In the genomic region with DNA sequence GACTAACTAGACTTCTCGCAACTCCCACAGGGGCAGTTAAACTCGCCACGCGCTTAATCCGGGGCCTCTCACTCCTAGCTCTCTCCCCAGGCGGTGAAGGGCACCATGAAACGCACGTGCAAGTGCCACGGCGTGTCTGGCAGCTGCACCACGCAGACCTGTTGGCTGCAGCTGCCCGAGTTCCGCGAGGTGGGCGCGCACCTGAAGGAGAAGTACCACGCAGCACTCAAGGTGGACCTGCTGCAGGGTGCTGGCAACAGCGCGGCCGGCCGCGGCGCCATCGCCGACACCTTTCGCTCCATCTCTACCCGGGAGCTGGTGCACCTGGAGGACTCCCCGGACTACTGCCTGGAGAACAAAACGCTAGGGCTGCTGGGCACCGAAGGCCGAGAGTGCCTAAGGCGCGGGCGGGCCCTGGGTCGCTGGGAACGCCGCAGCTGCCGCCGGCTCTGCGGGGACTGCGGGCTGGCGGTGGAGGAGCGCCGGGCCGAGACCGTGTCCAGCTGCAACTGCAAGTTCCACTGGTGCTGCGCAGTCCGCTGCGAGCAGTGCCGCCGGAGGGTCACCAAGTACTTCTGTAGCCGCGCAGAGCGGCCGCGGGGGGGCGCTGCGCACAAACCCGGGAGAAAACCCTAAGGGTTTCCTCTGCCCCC, we compare ENCODE assay signal across 8 cellular contexts. TPM values are rescaled to one million over a fixed set of nuclear protein-coding genes. Genes with fewer than 3 reads are reported as not detected.
DNase-seq lines count a peak whose midpoint lies in the region; ATAC-seq and TF ChIP-seq lines count a peak whose summit lies in the region.

No MANE protein-coding gene starts in this region.

- peaks cover 29% of the 10 kb centered on the region for H3K4me1 Mint-ChIP-seq in activated naive CD8-positive, alpha-beta T cell treated with anti-CD3 and anti-CD28 coated beads, Interleukin-2, amount 10 ng/mL, durations not matched to agents 7 days and 5 days

- BruUV-seq in A673 (replicated peaks; lab: Mats Ljungman, UMichigan), result no TSS peak

- H3K79me2 ChIP-seq in osteoblast (ENCODE audit: insufficient read depth, low read length), result no peaks in the 10 kb centered on the region

- peak overlapping the region; percentile 69 for H3K27ac Mint-ChIP-seq in activated naive CD8-positive, alpha-beta T cell treated with anti-CD3 and anti-CD28 coated beads, Interleukin-2, amount 10 ng/mL, durations not matched to agents 7 days and 5 days

- H3K4me1 ChIP-seq in A673 (ENCODE audit: insufficient read depth, low read length, poor library complexity, severe bottlenecking) (peaks cover 4% of the 10 kb centered on the region), osteoblast (ENCODE audit: insufficient read depth, low read length) (peaks cover 7% of the 10 kb centered on the region), thoracic aorta (ENCODE audit: control insufficient read depth in 1 of 2, low read depth in 2 of 2) (peaks cover 0 to 14% of the 10 kb centered on the region in 2 donors)

- intact Hi-C loops in A673 (cut with micrococcal nuclease; ENCODE audit: unreplicated experiment) (no loop called here), Right ventricle myocardium superior (cut with DNase I) (no loop called here)

- no peaks in the 10 kb centered on the region for H3K9me3 ChIP-seq in A673 (ENCODE audit: low read depth, low read length, poor library complexity, severe bottlenecking)
- no peaks in the 10 kb centered on the region for H3K9me3 ChIP-seq in osteoblast (ENCODE audit: low read depth, low read length)
- H3K9me3 ChIP-seq in thoracic aorta, result no peaks in the 10 kb centered on the region

- H3K36me3 ChIP-seq in A673 (ENCODE audit: insufficient read depth, low read length, poor library complexity, severe bottlenecking) (no peaks in the 10 kb centered on the region), osteoblast (ENCODE audit: insufficient read depth, low read length) (no peaks in the 10 kb centered on the region), thoracic aorta (peaks cover 6% of the 10 kb centered on the region)

- peak overlapping the region; percentile 91 for H3K4me2 ChIP-seq in osteoblast (ENCODE audit: insufficient read depth, low read length)

- CTCF ChIA-PET in A673 (lab: Charles Lee), result interaction anchor here (0.6 to 2.2 kb wide), 9 partner anchors 11 to 396 kb away, joined by 3 to 11 read pairs (median 4); no protein-coding TSS in a partner anchor

- H4K20me1 ChIP-seq in osteoblast (ENCODE audit: insufficient read depth, low read length), result no peaks in the 10 kb centered on the region

- DNase-seq in A673 (ENCODE audit: low spot score) (peak; percentile 82), M059J (ENCODE audit: low read depth) (peak; percentile 59), SKM-1 (lab: John Stamatoyannopoulos, UW; ENCODE audit: unreplicated experiment) (peak; percentile 37), Right ventricle myocardium superior (peak; percentile 82), osteoblast (ENCODE audit: insufficient read length, low spot score, missing footprints) (peak; percentile 94), thoracic aorta (ENCODE audit: low spot score) (no peak)
- peak; percentile 87 for DNase-seq in activated naive CD8-positive, alpha-beta T cell treated with anti-CD3 and anti-CD28 coated beads, Interleukin-2, amount 10 ng/mL, durations not matched to agents 7 days and 5 days

- POLR2A ChIA-PET in A673 (lab: Charles Lee; ENCODE audit: low non-redundant PET), result interaction anchor here (0.7 kb wide), 1 partner anchor 109 kb away, joined by 4 read pairs; no protein-coding TSS in a partner anchor
- POLR2A ChIA-PET in activated naive CD8-positive, alpha-beta T cell treated with anti-CD3 and anti-CD28 coated beads, Interleukin-2, amount 10 ng/mL, durations not matched to agents 7 days and 5 days (lab: Charles Lee), result interaction anchor here (0.8 to 4.3 kb wide), 13 partner anchors 9 to 103 kb away, joined by 3 to 99 read pairs (median 5); a partner anchor contains a TSS

- peaks cover 12% of the 10 kb centered on the region for H3K27me3 Mint-ChIP-seq in activated naive CD8-positive, alpha-beta T cell treated with anti-CD3 and anti-CD28 coated beads, Interleukin-2, amount 10 ng/mL, durations not matched to agents 7 days and 5 days

- no peaks in the 10 kb centered on the region for H3K9me3 Mint-ChIP-seq in activated naive CD8-positive, alpha-beta T cell treated with anti-CD3 and anti-CD28 coated beads, Interleukin-2, amount 10 ng/mL, durations not matched to agents 7 days and 5 days

- H3K4me3 ChIP-seq in A673 (ENCODE audit: low read depth, low read length, poor library complexity, severe bottlenecking), result peak overlapping the region; percentile 49
- H3K4me3 ChIP-seq in osteoblast (ENCODE audit: insufficient read depth, low read length), result peak overlapping the region; percentile 66
- H3K4me3 ChIP-seq in thoracic aorta, result peak overlapping the region; percentile 72

- H3K27me3 ChIP-seq in A673 (replicated peaks; ENCODE audit: insufficient read depth, low read depth, low read length, poor library complexity) (peaks cover 42% of the 10 kb centered on the region), osteoblast (ENCODE audit: insufficient read depth, low read length) (peaks cover 55% of the 10 kb centered on the region), thoracic aorta (replicated peaks; ENCODE audit: insufficient read depth) (no peaks in the 10 kb centered on the region)

- TF ChIP-seq CTCF in A673 (conservative IDR thresholded peaks at IDR 0.05; ENCODE audit: low read depth, low read length), result peak; percentile 95
- TF ChIP-seq CTCF in osteoblast (IDR thresholded peaks at IDR 0.05; ENCODE audit: extremely low read depth, low read depth, low read length), result peak; percentile 84
- TF ChIP-seq CTCF in thoracic aorta (IDR thresholded peaks at IDR 0.05), result peak; percentile 73

- peak; percentile 40 for ATAC-seq in GM18909 (IDR thresholded peaks at IDR 0.05; ENCODE audit: poor library complexity, unreplicated experiment)
- ATAC-seq in activated naive CD8-positive, alpha-beta T cell treated with anti-CD3 and anti-CD28 coated beads, Interleukin-2, amount 10 ng/mL, durations not matched to agents 7 days and 5 days (ENCODE audit: low read depth), result peak; percentile 74
- peak; percentile 91 for ATAC-seq in Right ventricle myocardium superior (ENCODE audit: poor library complexity)
- ATAC-seq in thoracic aorta (ENCODE audit: insufficient number of reproducible peaks, low FRiP score, low read depth), result no peak

- H3K36me3 Mint-ChIP-seq in activated naive CD8-positive, alpha-beta T cell treated with anti-CD3 and anti-CD28 coated beads, Interleukin-2, amount 10 ng/mL, durations not matched to agents 7 days and 5 days, result peaks cover 18% of the 10 kb centered on the region

- peak overlapping the region; percentile 80 for H3K4me3 Mint-ChIP-seq in activated naive CD8-positive, alpha-beta T cell treated with anti-CD3 and anti-CD28 coated beads, Interleukin-2, amount 10 ng/mL, durations not matched to agents 7 days and 5 days

- peak overlapping the region; percentile 76 for H2AFZ ChIP-seq in osteoblast (ENCODE audit: low read length)

- no peak overlapping the region for H3K27ac ChIP-seq in A673 (ENCODE audit: low read depth, low read length, poor library complexity, severe bottlenecking)
- H3K27ac ChIP-seq in osteoblast (ENCODE audit: low read depth, low read length), result no peak overlapping the region
- H3K27ac ChIP-seq in thoracic aorta, result no peak overlapping the region

RNA-seq across cellular contexts. Expression of a gene that starts 19.5 kb away (rescaled TPM):
- total RNA-seq in A673 (2021) (not detected in 2 replicates), Right ventricle myocardium superior (not detected), osteoblast (not detected in 2 replicates), thoracic aorta (not detected)
- not detected in 2 replicates for total RNA-seq in M059J (2014; rRNA removed; shearing (Covaris generic))
- total RNA-seq in activated naive CD8-positive, alpha-beta T cell treated with anti-CD3 and anti-CD28 coated beads, Interleukin-2, amount 10 ng/mL, durations not matched to agents 7 days and 5 days, result under 1 TPM; 0.54 to 0.91 TPM

RNA-seq across cellular contexts. Expression of a gene that starts 37.4 kb away (rescaled TPM):
- total RNA-seq in A673 (2021) (3.8 and 4.7 TPM in 2 replicates), Right ventricle myocardium superior (7.9 TPM), osteoblast (5.3 and 5.4 TPM in 2 replicates), thoracic aorta (10 to 100 TPM; 11.2 to 12.7 TPM)
- 0.34 and 1.0 TPM in 2 replicates for total RNA-seq in M059J (2014; rRNA removed; shearing (Covaris generic))
- total RNA-seq in activated naive CD8-positive, alpha-beta T cell treated with anti-CD3 and anti-CD28 coated beads, Interleukin-2, amount 10 ng/mL, durations not matched to agents 7 days and 5 days, result 100 to 1,000 TPM; 156 to 168 TPM

RNA-seq across cellular contexts. Expression of a gene that starts 47.4 kb away (rescaled TPM):
- 293 and 297 TPM in 2 replicates for total RNA-seq in A673 (2021)
- 184 and 205 TPM in 2 replicates for total RNA-seq in M059J (2014; rRNA removed; shearing (Covaris generic))
- total RNA-seq in activated naive CD8-positive, alpha-beta T cell treated with anti-CD3 and anti-CD28 coated beads, Interleukin-2, amount 10 ng/mL, durations not matched to agents 7 days and 5 days, result 100 to 1,000 TPM; 245 to 269 TPM
- 431 TPM for total RNA-seq in Right ventricle myocardium superior
- 89.3 and 102 TPM in 2 replicates for total RNA-seq in osteoblast
- total RNA-seq in thoracic aorta, result 100 to 1,000 TPM; 106 to 222 TPM

RNA-seq across cellular contexts. Expression of a gene that starts 53.4 kb away (rescaled TPM):
- total RNA-seq in A673 (2021), result 49.0 and 57.6 TPM in 2 replicates
- total RNA-seq in M059J (2014; rRNA removed; shearing (Covaris generic)), result 5.4 and 8.0 TPM in 2 replicates
- total RNA-seq in activated naive CD8-positive, alpha-beta T cell treated with anti-CD3 and anti-CD28 coated beads, Interleukin-2, amount 10 ng/mL, durations not matched to agents 7 days and 5 days, result 10 to 100 TPM; 52.3 to 56.4 TPM
- total RNA-seq in Right ventricle myocardium superior, result 43.0 TPM
- 12.7 and 15.2 TPM in 2 replicates for total RNA-seq in osteoblast
- 10 to 100 TPM; 11.5 to 17.7 TPM for total RNA-seq in thoracic aorta

Comparison
In these comparisons a context has a peak if more than half of its experiments do, and no peak if none do; other contexts are left out.
1. RNA of a gene that starts 37.4 kb away (total RNA-seq): 156 to 168 TPM in activated naive CD8-positive, alpha-beta T cell treated with anti-CD3 and anti-CD28 coated beads, Interleukin-2, amount 10 ng/mL, durations not matched to agents 7 days and 5 days; 11.2 to 12.7 TPM in thoracic aorta, 7.9 TPM in Right ventricle myocardium superior (single experiment), 5.3 to 5.4 TPM in osteoblast, 3.8 to 4.7 TPM in A673 and 0.34 to 1.0 TPM in M059J; every median in the first group is over 10 times any median in the second.
2. Peak in every context shown above with its lines, with median percentiles within 50 percentile points of each other: H3K4me3 ChIP-seq and CTCF ChIP-seq.